ENCODE assay signal across 8 cellular contexts in genomic region chr11:6737872-6738466, GRCh38. TPM values are rescaled to one million over a fixed set of nuclear protein-coding genes. Genes with fewer than 3 reads are reported as not detected.
DNase-seq lines count a peak whose midpoint lies in the region; ATAC-seq and TF ChIP-seq lines count a peak whose summit lies in the region.

No MANE protein-coding gene starts in this region.

- TF ChIP-seq EP300 in transverse colon (IDR thresholded peaks at IDR 0.05; ENCODE audit: low read depth), result no peak

- no peaks in the 10 kb centered on the region for H3K36me3 ChIP-seq in transverse colon

- 17 to 37% methylated on average over 2 of the region's 2 CpGs for WGBS in transverse colon (ENCODE audit: low coverage in 1 of 2), 2 donors

- H3K4me3 ChIP-seq in transverse colon, result no peak overlapping the region

- no peaks in the 10 kb centered on the region for H3K27me3 Mint-ChIP-seq in naive thymus-derived CD8-positive, alpha-beta T cell

- no peaks in the 10 kb centered on the region for H3K9me3 Mint-ChIP-seq in naive thymus-derived CD8-positive, alpha-beta T cell

- H3K27me3 ChIP-seq in transverse colon, result no peaks in the 10 kb centered on the region

- TF ChIP-seq POLR2A in transverse colon (IDR thresholded peaks at IDR 0.05), result no peak

- POLR2A ChIA-PET in naive thymus-derived CD8-positive, alpha-beta T cell (lab: Charles Lee), result interaction anchor here (0.7 to 5.2 kb wide), 5 partner anchors 9 to 777 kb away, joined by 4 to 63 read pairs (median 7); no protein-coding TSS in a partner anchor

- peak overlapping the region; percentile 74 to 93 (median 86) for H3K27ac Mint-ChIP-seq in naive thymus-derived CD8-positive, alpha-beta T cell

- DNase-seq in ACHN, result peak; percentile 57
- DNase-seq in NCI-H146 (lab: John Stamatoyannopoulos, UW), result peak; percentile 41
- peak; percentile 42 to 64 for DNase-seq in activated CD4-positive, alpha-beta T cell treated with anti-CD3 and anti-CD28 coated beads for 24 hours (ENCODE audit: low read depth in 2 of 2)
- DNase-seq in effector CD8-positive, alpha-beta T cell (lab: John Stamatoyannopoulos, UW), result peak; percentile 48
- DNase-seq in naive thymus-derived CD8-positive, alpha-beta T cell, result peak; percentile 23 to 82 (median 68)
- DNase-seq in transverse colon, result peak; percentile 40

- no peaks in the 10 kb centered on the region for H3K9me3 ChIP-seq in transverse colon

- H3K36me3 Mint-ChIP-seq in naive thymus-derived CD8-positive, alpha-beta T cell, result peaks cover 9 to 67% (median 22%) of the 10 kb centered on the region in 3 donors

- peak; percentile 60; the same call in 1 of the 2 replicates for TF ChIP-seq CTCF in GM12874 (IDR thresholded peaks at IDR 0.05; ENCODE audit: insufficient read depth, low read depth, low read length)
- peak; percentile 49 to 68 (median 58) for TF ChIP-seq CTCF in transverse colon (IDR thresholded peaks at IDR 0.05)

- H3K4me3 Mint-ChIP-seq in naive thymus-derived CD8-positive, alpha-beta T cell, result peak overlapping the region in 9 of 10 donors; percentile 3 to 64 (median 30)

- H3K4me1 Mint-ChIP-seq in naive thymus-derived CD8-positive, alpha-beta T cell, result peaks cover 48 to 93% (median 84%) of the 10 kb centered on the region in 4 donors

- in situ Hi-C loops in ACHN (cut with HindIII; ENCODE audit: low pct_ligation_motif_present, low pct_unique_long_range_greater_than_20kb, low sequenced_read_pairs) (no loop called here), transverse colon (cut with MboI; ENCODE audit: low pct_ligation_motif_present in 1 of 4, low pct_unique_long_range_greater_than_20kb in 1 of 4, low sequenced_read_pairs in 3 of 4) (no loop called here)

- intact Hi-C loops in transverse colon (cut with DNase I; ENCODE audit: low total_unique reads), result no loop called here

- peaks cover 0 to 4% (median 0%) of the 10 kb centered on the region in 4 donors for H3K4me1 ChIP-seq in transverse colon

- peak; percentile 88 for ATAC-seq in HG02759 (IDR thresholded peaks at IDR 0.05; ENCODE audit: unreplicated experiment)
- peak; percentile 54 to 65 for ATAC-seq in naive thymus-derived CD8-positive, alpha-beta T cell

- no peak overlapping the region for H3K27ac ChIP-seq in transverse colon

RNA-seq across cellular contexts. Expression of gene OR2AG2, which starts 33.8 kb away (rescaled TPM):
- not detected for total RNA-seq in naive thymus-derived CD8-positive, alpha-beta T cell
- polyA plus RNA-seq in naive thymus-derived CD8-positive, alpha-beta T cell, result not detected
- total RNA-seq in transverse colon, result 10 to 100 TPM in 1 of 4 donors, under 1 TPM in 3; 0.14 to 17.2 (median 0.79) TPM

RNA-seq across cellular contexts. Expression of gene OR2AG1, which starts 44.9 kb away (rescaled TPM):
- total RNA-seq in naive thymus-derived CD8-positive, alpha-beta T cell, result not detected
- not detected for polyA plus RNA-seq in naive thymus-derived CD8-positive, alpha-beta T cell
- total RNA-seq in transverse colon, result not detected

RNA-seq across cellular contexts. Expression of gene MRPL17, which starts 54.8 kb away (rescaled TPM):
- total RNA-seq in naive thymus-derived CD8-positive, alpha-beta T cell, result 10 to 100 TPM; 27.5 to 30.1 TPM
- 10 to 100 TPM; 16.2 to 23.6 (median 16.5) TPM for polyA plus RNA-seq in naive thymus-derived CD8-positive, alpha-beta T cell
- total RNA-seq in transverse colon, result 10 to 100 TPM in 3 of 4 donors, 1 to 10 TPM in 1; 9.3 to 62.9 (median 14.2) TPM
